Comparison of ENCODE assay signal across 3 cellular contexts in the genomic region with DNA sequence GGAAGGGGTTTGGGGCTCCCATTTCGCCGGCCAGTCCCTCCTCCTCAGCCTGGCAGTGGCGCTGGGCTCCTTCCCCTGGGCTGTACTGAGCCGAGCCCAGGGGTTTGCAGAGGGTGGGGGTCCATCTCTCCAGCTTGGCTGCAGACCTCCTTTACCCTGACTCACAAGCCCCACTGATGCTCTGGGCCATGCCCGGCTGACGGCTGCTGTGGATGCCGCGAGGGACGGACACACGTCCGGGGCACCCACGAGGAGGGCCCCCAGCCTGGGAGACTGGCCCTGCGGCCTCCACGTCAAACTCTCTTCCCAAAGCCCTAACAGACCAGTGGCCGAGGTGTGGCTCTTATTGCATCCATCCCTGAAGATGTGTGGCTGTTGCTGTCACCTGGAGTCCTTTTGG.
TF ChIP-seq lines count a peak whose summit lies in the region.

No MANE protein-coding gene starts in this region.

TF ChIP-seq in IMR-90, 13 proteins besides CTCF, POLR2A, EP300 and RAD21:
- TF ChIP-seq MXI1 (IDR thresholded peaks at IDR 0.05; ENCODE audit: borderline replicate concordance, low read depth, low read length) (no peak), BHLHE40 (IDR thresholded peaks at IDR 0.05; ENCODE audit: low read depth, low read length) (no peak), SMC3 (IDR thresholded peaks at IDR 0.05; ENCODE audit: low read depth, low read length) (no peak), FOS (IDR thresholded peaks at IDR 0.05; ENCODE audit: low read depth, low read length) (no peak), CEBPB (IDR thresholded peaks at IDR 0.05; ENCODE audit: low read depth, low read length) (no peak), RCOR1 (IDR thresholded peaks at IDR 0.05; ENCODE audit: insufficient replicate concordance, low read length) (no peak), ELK1 (IDR thresholded peaks at IDR 0.05; ENCODE audit: borderline replicate concordance, low read depth, low read length) (no peak), MAFK (IDR thresholded peaks at IDR 0.05; ENCODE audit: low read depth, low read length) (no peak), USF2 (IDR thresholded peaks at IDR 0.05; ENCODE audit: low read depth, low read length) (no peak), CHD1 (IDR thresholded peaks at IDR 0.05; ENCODE audit: low read depth, low read length) (no peak), MAZ (IDR thresholded peaks at IDR 0.05; ENCODE audit: borderline replicate concordance, low read depth, low read length) (no peak), NFE2L2 (IDR thresholded peaks at IDR 0.05; ENCODE audit: low read depth, low read length) (no peak), RFX5 (IDR thresholded peaks at IDR 0.05; ENCODE audit: low read depth, low read length) (no peak)

TF ChIP-seq in GM12878, 131 proteins besides CTCF, POLR2A, EP300 and RAD21:
- TF ChIP-seq RFX5 (IDR thresholded peaks at IDR 0.05; ENCODE audit: low read depth, low read length): no peak

TF ChIP-seq in SK-N-SH treated with all-trans-retinoic acid at 6 μM for 48 hours, 23 proteins besides CTCF, POLR2A, EP300 and RAD21:
- TF ChIP-seq, protein P1, sequence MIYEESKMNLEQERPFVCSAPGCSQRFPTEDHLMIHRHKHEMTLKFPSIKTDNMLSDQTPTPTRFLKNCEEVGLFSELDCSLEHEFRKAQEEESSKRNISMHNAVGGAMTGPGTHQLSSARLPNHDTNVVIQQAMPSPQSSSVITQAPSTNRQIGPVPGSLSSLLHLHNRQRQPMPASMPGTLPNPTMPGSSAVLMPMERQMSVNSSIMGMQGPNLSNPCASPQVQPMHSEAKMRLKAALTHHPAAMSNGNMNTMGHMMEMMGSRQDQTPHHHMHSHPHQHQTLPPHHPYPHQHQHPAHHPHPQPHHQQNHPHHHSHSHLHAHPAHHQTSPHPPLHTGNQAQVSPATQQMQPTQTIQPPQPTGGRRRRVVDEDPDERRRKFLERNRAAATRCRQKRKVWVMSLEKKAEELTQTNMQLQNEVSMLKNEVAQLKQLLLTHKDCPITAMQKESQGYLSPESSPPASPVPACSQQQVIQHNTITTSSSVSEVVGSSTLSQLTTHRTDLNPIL (CRISPR knock-in tag; IDR thresholded peaks at IDR 0.05; ENCODE audit: low read depth): no peak
- TF ChIP-seq, protein P2, sequence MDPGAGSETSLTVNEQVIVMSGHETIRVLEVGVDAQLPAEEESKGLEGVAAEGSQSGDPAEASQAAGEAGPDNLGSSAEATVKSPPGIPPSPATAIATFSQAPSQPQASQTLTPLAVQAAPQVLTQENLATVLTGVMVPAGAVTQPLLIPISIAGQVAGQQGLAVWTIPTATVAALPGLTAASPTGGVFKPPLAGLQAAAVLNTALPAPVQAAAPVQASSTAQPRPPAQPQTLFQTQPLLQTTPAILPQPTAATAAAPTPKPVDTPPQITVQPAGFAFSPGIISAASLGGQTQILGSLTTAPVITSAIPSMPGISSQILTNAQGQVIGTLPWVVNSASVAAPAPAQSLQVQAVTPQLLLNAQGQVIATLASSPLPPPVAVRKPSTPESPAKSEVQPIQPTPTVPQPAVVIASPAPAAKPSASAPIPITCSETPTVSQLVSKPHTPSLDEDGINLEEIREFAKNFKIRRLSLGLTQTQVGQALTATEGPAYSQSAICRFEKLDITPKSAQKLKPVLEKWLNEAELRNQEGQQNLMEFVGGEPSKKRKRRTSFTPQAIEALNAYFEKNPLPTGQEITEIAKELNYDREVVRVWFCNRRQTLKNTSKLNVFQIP (CRISPR knock-in tag; IDR thresholded peaks at IDR 0.05; ENCODE audit: borderline replicate concordance, low read depth): no peak
- TF ChIP-seq RARB (CRISPR knock-in tag; IDR thresholded peaks at IDR 0.05) (no peak), ESRRG (CRISPR knock-in tag; IDR thresholded peaks at IDR 0.05) (no peak), OSR1 (CRISPR knock-in tag; IDR thresholded peaks at IDR 0.05) (no peak), PPARA (CRISPR knock-in tag; IDR thresholded peaks at IDR 0.05; ENCODE audit: borderline replicate concordance) (no peak), ZNF70 (CRISPR knock-in tag; IDR thresholded peaks at IDR 0.05) (no peak), ZNF565 (CRISPR knock-in tag; conservative IDR thresholded peaks at IDR 0.05; ENCODE audit: low read depth) (no peak), ZFP3 (CRISPR knock-in tag; IDR thresholded peaks at IDR 0.05) (no peak)
- TF ChIP-seq, protein P3, sequence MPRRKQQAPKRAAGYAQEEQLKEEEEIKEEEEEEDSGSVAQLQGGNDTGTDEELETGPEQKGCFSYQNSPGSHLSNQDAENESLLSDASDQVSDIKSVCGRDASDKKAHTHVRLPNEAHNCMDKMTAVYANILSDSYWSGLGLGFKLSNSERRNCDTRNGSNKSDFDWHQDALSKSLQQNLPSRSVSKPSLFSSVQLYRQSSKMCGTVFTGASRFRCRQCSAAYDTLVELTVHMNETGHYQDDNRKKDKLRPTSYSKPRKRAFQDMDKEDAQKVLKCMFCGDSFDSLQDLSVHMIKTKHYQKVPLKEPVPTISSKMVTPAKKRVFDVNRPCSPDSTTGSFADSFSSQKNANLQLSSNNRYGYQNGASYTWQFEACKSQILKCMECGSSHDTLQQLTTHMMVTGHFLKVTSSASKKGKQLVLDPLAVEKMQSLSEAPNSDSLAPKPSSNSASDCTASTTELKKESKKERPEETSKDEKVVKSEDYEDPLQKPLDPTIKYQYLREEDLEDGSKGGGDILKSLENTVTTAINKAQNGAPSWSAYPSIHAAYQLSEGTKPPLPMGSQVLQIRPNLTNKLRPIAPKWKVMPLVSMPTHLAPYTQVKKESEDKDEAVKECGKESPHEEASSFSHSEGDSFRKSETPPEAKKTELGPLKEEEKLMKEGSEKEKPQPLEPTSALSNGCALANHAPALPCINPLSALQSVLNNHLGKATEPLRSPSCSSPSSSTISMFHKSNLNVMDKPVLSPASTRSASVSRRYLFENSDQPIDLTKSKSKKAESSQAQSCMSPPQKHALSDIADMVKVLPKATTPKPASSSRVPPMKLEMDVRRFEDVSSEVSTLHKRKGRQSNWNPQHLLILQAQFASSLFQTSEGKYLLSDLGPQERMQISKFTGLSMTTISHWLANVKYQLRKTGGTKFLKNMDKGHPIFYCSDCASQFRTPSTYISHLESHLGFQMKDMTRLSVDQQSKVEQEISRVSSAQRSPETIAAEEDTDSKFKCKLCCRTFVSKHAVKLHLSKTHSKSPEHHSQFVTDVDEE (CRISPR knock-in tag; IDR thresholded peaks at IDR 0.05): no peak
TF ChIP-seq in SK-N-SH treated with all-trans-retinoic acid at 6 μM for 48 hours: peak in this region for 0.
